ENCODE assay signal across 14 cellular contexts in the genomic region with DNA sequence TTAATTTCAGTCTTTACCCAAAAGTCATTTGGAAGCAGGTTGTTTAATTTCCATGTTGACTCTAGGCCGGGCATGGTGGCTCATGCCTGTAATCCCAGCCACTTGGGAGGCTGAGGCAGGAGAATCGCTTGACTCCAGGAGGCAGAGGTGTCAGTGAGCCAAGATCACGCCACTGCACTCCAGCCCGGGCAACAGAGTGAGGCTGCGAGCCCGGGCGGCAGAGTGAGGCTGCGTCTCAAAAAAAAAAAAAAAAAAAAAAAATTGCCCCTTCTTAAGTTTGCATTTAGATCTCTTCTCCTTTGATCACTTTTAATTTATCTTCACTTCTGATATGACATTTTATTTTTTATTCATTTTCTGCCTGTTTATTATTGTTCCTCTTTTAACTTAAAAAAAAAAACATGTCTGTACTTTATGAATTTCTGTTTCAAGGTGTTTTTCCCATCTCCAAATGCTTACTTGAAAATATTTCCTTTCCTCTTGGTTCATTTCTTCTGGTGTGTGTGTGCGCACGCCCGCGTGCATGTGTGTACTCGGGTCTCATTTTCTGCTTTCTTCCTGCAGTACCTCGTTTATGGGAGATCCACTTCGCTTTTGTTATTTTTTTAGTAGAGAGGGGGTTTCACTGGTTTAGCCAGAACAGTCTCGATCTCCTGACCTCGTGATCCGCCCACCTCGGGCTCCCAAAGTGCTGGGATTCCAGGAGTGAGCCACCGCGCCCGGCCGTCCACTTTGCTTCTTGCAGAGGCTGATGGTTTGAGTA. TPM values are rescaled to one million over a fixed set of nuclear protein-coding genes. Genes with fewer than 3 reads are reported as not detected.
A peak's percentile ranks its signal among the peaks of the same experiment; 100 is the strongest.
DNase-seq lines count a peak whose midpoint lies in the region; TF ChIP-seq lines count a peak whose summit lies in the region.
"Not testable (repeated sequence)": the region's sequence is repeated elsewhere in the genome, so short reads cannot be mapped to it uniquely, and the experiment has no call there.
"Had no signal": no experiment of that assay in that cellular context is flagged by ENCODE, and none has a peak within 500 bp of the region (broad histone marks: within the 10 kb centered on the region; RNA-seq: fewer than 3 reads in every experiment).

No MANE protein-coding gene starts in this region.

- not testable (repeated sequence) for H3F3A ChIP-seq in OCI-LY1 (ENCODE audit: insufficient read depth, low read length)

- H3K36me3 ChIP-seq in OCI-LY1 (ENCODE audit: insufficient read depth, low read length); hepatocyte (replicated peaks; ENCODE audit: insufficient read depth, low read depth); spleen: not testable (repeated sequence)

- H3K4me3 ChIP-seq in OCI-LY1 (ENCODE audit: low read depth, low read length, poor library complexity, severe bottlenecking) (peak overlapping the region; percentile 19), spleen (peak overlapping the region in 1 of 8 donors; percentile 26)
- not testable (repeated sequence) for H3K4me3 ChIP-seq in choroid plexus epithelial cell (ENCODE audit: low read depth, low read length); hepatocyte

- not testable (repeated sequence) for H3K27me3 Mint-ChIP-seq in activated CD4-positive, alpha-beta T cell treated with anti-CD3 and anti-CD28 coated beads, Interleukin-2, amount 10 ng/mL, durations not matched to agents 24 days and 14 days; neural crest cell (ENCODE audit: low read depth)

- not testable (repeated sequence) for H3K27ac Mint-ChIP-seq in activated CD4-positive, alpha-beta T cell treated with anti-CD3 and anti-CD28 coated beads, Interleukin-2, amount 10 ng/mL, durations not matched to agents 24 days and 14 days; neural crest cell (ENCODE audit: unreplicated experiment)

- TF ChIP-seq CTCF in GM10266 (IDR thresholded peaks at IDR 0.05; ENCODE audit: control insufficient read depth, insufficient read depth, low read depth, missing control alignments): peak; percentile 11
- not testable (repeated sequence) for TF ChIP-seq CTCF in OCI-LY1 (IDR thresholded peaks at IDR 0.05; ENCODE audit: low read length); hepatocyte (IDR thresholded peaks at IDR 0.05; ENCODE audit: poor library complexity); neural crest cell (conservative IDR thresholded peaks at IDR 0.05)
- TF ChIP-seq CTCF in choroid plexus epithelial cell (conservative IDR thresholded peaks at IDR 0.05; ENCODE audit: low read depth, low read length): peak; percentile 1
- peak in 2 of 11 experiments; percentile 23 to 24 for TF ChIP-seq CTCF in spleen (IDR thresholded peaks at IDR 0.05 in 8 of 11, conservative IDR thresholded peaks at IDR 0.05 in 3 of 11)

- H3K9ac ChIP-seq in OCI-LY1 (ENCODE audit: low read length): not testable (repeated sequence)

- H3K79me2 ChIP-seq in OCI-LY1 (ENCODE audit: insufficient read depth, low read length); hepatocyte: not testable (repeated sequence)

- H3K4me3 Mint-ChIP-seq in activated CD4-positive, alpha-beta T cell treated with anti-CD3 and anti-CD28 coated beads, Interleukin-2, amount 10 ng/mL, durations not matched to agents 24 days and 14 days; neural crest cell: not testable (repeated sequence)

- not testable (repeated sequence) for H3K9me3 ChIP-seq in OCI-LY1 (ENCODE audit: low read length); hepatocyte (ENCODE audit: low read depth); spleen

- not testable (repeated sequence) for H3K36me3 Mint-ChIP-seq in activated CD4-positive, alpha-beta T cell treated with anti-CD3 and anti-CD28 coated beads, Interleukin-2, amount 10 ng/mL, durations not matched to agents 24 days and 14 days (ENCODE audit: low read depth); neural crest cell (ENCODE audit: low read depth)

- intact Hi-C loops in activated CD4-positive, alpha-beta T cell treated with anti-CD3 and anti-CD28 coated beads, Interleukin-2, amount 10 ng/mL, durations not matched to agents 24 days and 14 days (cut with micrococcal nuclease); spleen (cut with DNase I; ENCODE audit: low total_unique reads): not testable (repeated sequence)

- not testable (repeated sequence) for H3K27ac ChIP-seq in OCI-LY1 (ENCODE audit: low read depth, low read length, poor library complexity, severe bottlenecking); hepatocyte; spleen

- H3K4me1 ChIP-seq in OCI-LY1 (ENCODE audit: insufficient read depth, low read length, severe bottlenecking); hepatocyte (ENCODE audit: insufficient read depth); spleen: not testable (repeated sequence)

- H3K27me3 ChIP-seq in OCI-LY1 (ENCODE audit: insufficient read depth, low read length); hepatocyte: not testable (repeated sequence)
- H3K27me3 ChIP-seq in spleen (replicated peaks in 1 of 7): peaks cover 0 to 31% (median 20%) of the 10 kb centered on the region in 7 donors

- H3K4me1 Mint-ChIP-seq in activated CD4-positive, alpha-beta T cell treated with anti-CD3 and anti-CD28 coated beads, Interleukin-2, amount 10 ng/mL, durations not matched to agents 24 days and 14 days; neural crest cell: not testable (repeated sequence)

- WGBS in hepatocyte (ENCODE audit: low lambda C conversion rate, missing lambda C conversion rate): 61% methylated on average over 21 of the region's 23 CpGs
- WGBS in spleen, 5 donors: 44 to 56% (median 47%) methylated on average over 19 to 22 of the region's 23 CpGs

- peak overlapping the region; percentile 41 for H3K4me2 ChIP-seq in OCI-LY1 (ENCODE audit: low read length)
- peak overlapping the region; percentile 66 for H3K4me2 ChIP-seq in hepatocyte

- H3K9me3 Mint-ChIP-seq in activated CD4-positive, alpha-beta T cell treated with anti-CD3 and anti-CD28 coated beads, Interleukin-2, amount 10 ng/mL, durations not matched to agents 24 days and 14 days; neural crest cell: not testable (repeated sequence)

- not testable (repeated sequence) for DNase-seq in GM10266 (ENCODE audit: extremely low spot score); choroid plexus epithelial cell (ENCODE audit: low read depth); hepatocyte (ENCODE audit: low spot score)
- DNase-seq in activated CD4-positive, alpha-beta T cell treated with anti-CD3 and anti-CD28 coated beads, Interleukin-2, amount 10 ng/mL, durations not matched to agents 24 days and 14 days: peak; percentile 60
- DNase-seq in neural crest cell (ENCODE audit: low read depth, low spot score) (peak; percentile 16), spleen (peak; percentile 71)

- H4K20me1 ChIP-seq in OCI-LY1 (ENCODE audit: insufficient read depth, low read length); hepatocyte (ENCODE audit: insufficient read depth, poor library complexity, severe bottlenecking): not testable (repeated sequence)

- TF ChIP-seq POLR2A in spleen (IDR thresholded peaks at IDR 0.05): not testable (repeated sequence)

- H2AFZ ChIP-seq in OCI-LY1 (ENCODE audit: low read length): not testable (repeated sequence)
- H2AFZ ChIP-seq in hepatocyte: peak overlapping the region; percentile 40

- not testable (repeated sequence) for H3K9me2 ChIP-seq in OCI-LY1 (ENCODE audit: low read depth, low read length); hepatocyte (replicated peaks; ENCODE audit: insufficient read depth)

RNA-seq across cellular contexts. Expression of gene IZUMO2, which starts 26.3 kb away (rescaled TPM):
- total RNA-seq in activated CD4-positive, alpha-beta T cell treated with anti-CD3 and anti-CD28 coated beads, Interleukin-2, amount 10 ng/mL, durations not matched to agents 24 days and 14 days: not detected in 2 replicates
- total RNA-seq in hepatocyte (not detected in 2 replicates), neural crest cell (not detected in 2 replicates), spleen (not detected)
- polyA plus RNA-seq in hepatocyte (not detected in 2 replicates), spleen (not detected)
- total RNA-seq: activated CD4-positive, alpha-beta memory T cell treated with anti-CD3 and anti-CD28 coated beads, Interleukin-2, amount 10 ng/mL, durations not matched to agents 7 days and 5 days; activated T-cell treated with anti-CD3 and anti-CD28 coated beads, Interleukin-2, amount 50 U/mL, for 72 hours; esophagus muscularis mucosa; mammary epithelial cell; natural killer cell treated with Interleukin-12 subunit alpha and Interleukin-12 subunit beta and Interleukin-15 and Interleukin-18, amount 100 ng/mL, for 72 hours; right lobe of liver; T-helper 1 cell treated with Interleukin-12 subunit alpha and Interleukin-12 subunit beta and Interleukin-4 antibody, amounts not matched to agents 30 ng/mL and 1 ng/mL, for 36 hours had no signal
- polyA plus RNA-seq: mammary epithelial cell had no signal
